Comparison of ENCODE assay signal across 10 cellular contexts in the genomic region with DNA sequence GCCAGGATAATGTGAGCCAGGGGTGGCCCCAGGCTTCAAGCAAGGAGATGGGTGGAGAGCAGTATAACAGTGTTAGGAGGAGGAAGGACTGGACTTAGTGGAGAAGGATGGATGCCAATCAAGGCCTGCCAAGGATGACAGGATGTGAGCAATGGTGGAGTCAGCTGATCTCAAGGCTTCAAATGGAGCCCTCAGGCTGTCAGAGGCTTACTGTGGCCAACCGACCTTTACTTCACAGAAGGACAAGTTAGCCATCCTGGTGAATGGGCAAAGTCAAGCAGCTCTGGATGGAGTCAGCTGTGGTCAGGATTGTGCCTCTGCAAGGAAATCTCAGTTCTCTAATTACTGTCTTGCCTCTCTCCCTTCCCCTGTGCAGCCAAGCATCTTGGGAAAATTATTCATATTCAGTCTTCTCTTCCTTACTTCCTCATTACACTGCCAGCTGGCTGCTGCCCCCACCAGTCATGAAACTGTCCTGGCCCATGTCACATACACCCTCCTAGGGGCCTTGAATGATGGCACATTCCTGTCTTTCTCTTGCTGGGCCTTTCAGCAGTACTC. TPM values are rescaled to one million over a fixed set of nuclear protein-coding genes. Genes with fewer than 3 reads are reported as not detected.
DNase-seq lines count a peak whose midpoint lies in the region; ATAC-seq, FAIRE-seq and TF ChIP-seq lines count a peak whose summit lies in the region.
"Had no signal": no experiment of that assay in that cellular context is flagged by ENCODE, and none has a peak within 500 bp of the region (broad histone marks: within the 10 kb centered on the region; RNA-seq: fewer than 3 reads in every experiment).

No MANE protein-coding gene starts in this region.

- H3K27ac ChIP-seq in neuronal stem cell (replicated peaks; ENCODE audit: low read length) = no peak overlapping the region
- H3K27ac ChIP-seq: PC-9 had no signal

- H4K91ac ChIP-seq in neuronal stem cell (ENCODE audit: low read depth, low read length, poor library complexity) = peak overlapping the region; percentile 1

- peak overlapping the region; percentile 24 for H2AFZ ChIP-seq in neuronal stem cell (ENCODE audit: low read length)
- H2AFZ ChIP-seq: PC-9 had no signal

- H3K23ac ChIP-seq in neuronal stem cell (ENCODE audit: low read depth, low read length, poor library complexity) = no peak overlapping the region

- FAIRE-seq in bronchial epithelial cell (lab: Jason Lieb, UNC) = no peak
- FAIRE-seq: colon had no signal

- no peak overlapping the region for H3K4ac ChIP-seq in neuronal stem cell (ENCODE audit: low read length)

- peak; percentile 82 for DNase-seq in MV-4-11 (lab: John Stamatoyannopoulos, UW)
- DNase-seq in bronchial epithelial cell (ENCODE audit: low read depth) = peak; percentile 89
- no peak for DNase-seq in neuronal stem cell (ENCODE audit: low spot score)
- no peak for DNase-seq in mesenteric fat pad (ENCODE audit: low spot score)
- DNase-seq in activated CD4-positive, alpha-beta T cell treated with anti-CD3 and anti-CD28 coated beads for 48 hours = no peak
- DNase-seq: PC-9 had no signal

- no peak overlapping the region for H2BK15ac ChIP-seq in neuronal stem cell (ENCODE audit: low read length)

- ATAC-seq in GM18511 (IDR thresholded peaks at IDR 0.05; ENCODE audit: unreplicated experiment) = peak; percentile 55
- no peak for ATAC-seq in HG03457 (IDR thresholded peaks at IDR 0.05; ENCODE audit: unreplicated experiment)
- no peak for ATAC-seq in GM19463 (IDR thresholded peaks at IDR 0.05; ENCODE audit: unreplicated experiment)

- no peak overlapping the region for H4K8ac ChIP-seq in neuronal stem cell (ENCODE audit: low read depth, low read length)

- no peak overlapping the region for H3K4me3 ChIP-seq in bronchial epithelial cell (ENCODE audit: low read depth, low read length)
- H3K4me3 ChIP-seq in neuronal stem cell (ENCODE audit: low read length in 2 of 2) = no peak overlapping the region
- H3K4me3 ChIP-seq: PC-9 had no signal

- no peak overlapping the region for H2AK5ac ChIP-seq in neuronal stem cell (ENCODE audit: low read depth, low read length)

- no CpG with 5 or more reads among the region's 1 CpG for whole genome bisulfite sequencing in neuronal stem cell (ENCODE audit: extremely low coverage in 2 of 2, insufficient read length in 2 of 2, insufficient replicate concordance in 1 of 2), 2 donors

- H2BK12ac ChIP-seq in neuronal stem cell (ENCODE audit: low read length) = no peak overlapping the region

- no peaks in the 10 kb centered on the region for H3K36me3 ChIP-seq in bronchial epithelial cell (ENCODE audit: control insufficient read depth, insufficient read depth, low read length)
- no peaks in the 10 kb centered on the region for H3K36me3 ChIP-seq in neuronal stem cell (replicated peaks in 1 of 2; ENCODE audit: control insufficient read depth in 2 of 2, insufficient read depth in 2 of 2, low read length in 2 of 2)

- peaks cover 0 to 2% of the 10 kb centered on the region in 2 donors for H3K4me1 ChIP-seq in neuronal stem cell (ENCODE audit: control insufficient read depth in 2 of 2, insufficient read depth in 1 of 2, low read depth in 1 of 2, low read length in 2 of 2)

- H2BK120ac ChIP-seq in neuronal stem cell (ENCODE audit: low read depth, low read length) = no peak overlapping the region

- H3K79me1 ChIP-seq in neuronal stem cell (ENCODE audit: low read depth, low read length) = no peaks in the 10 kb centered on the region

- H3K14ac ChIP-seq in neuronal stem cell (ENCODE audit: low read length) = no peak overlapping the region

- H3K9me3 ChIP-seq in neuronal stem cell (replicated peaks in 1 of 2; ENCODE audit: control insufficient read depth in 2 of 2, insufficient read depth in 1 of 2, low read depth in 1 of 2, low read length in 2 of 2) = peaks cover under 1 to 2% of the 10 kb centered on the region in 2 donors

- H3K27me3 ChIP-seq in bronchial epithelial cell (ENCODE audit: control insufficient read depth, insufficient read depth, low read length) = no peaks in the 10 kb centered on the region
- H3K27me3 ChIP-seq in neuronal stem cell (ENCODE audit: control insufficient read depth in 3 of 3, insufficient read depth in 3 of 3, low read depth in 1 of 3, low read length in 3 of 3) = no peaks in the 10 kb centered on the region

- H3K9ac ChIP-seq in neuronal stem cell (ENCODE audit: low read depth, low read length, poor library complexity) = no peak overlapping the region

- H3K4me2 ChIP-seq in neuronal stem cell (ENCODE audit: insufficient read depth, low read length, poor library complexity, severe bottlenecking) = no peak overlapping the region
- H3K4me2 ChIP-seq: PC-9 had no signal

- H2BK5ac ChIP-seq in neuronal stem cell (ENCODE audit: low read length) = no peak overlapping the region

- H3K18ac ChIP-seq in neuronal stem cell (ENCODE audit: low read length) = no peak overlapping the region

- TF ChIP-seq CTCF in bronchial epithelial cell (IDR thresholded peaks at IDR 0.05; ENCODE audit: insufficient read depth, low read length, severe bottlenecking) = no peak

RNA-seq across cellular contexts. Expression of a gene that starts 7.6 kb away (rescaled TPM):
- total RNA-seq in bronchial epithelial cell (30.8 and 77.7 TPM in 2 replicates), mesenteric fat pad (164 TPM)
- polyA plus RNA-seq in neuronal stem cell (2013, experiment 1 of 2) = 9.9 TPM
- 8.0 TPM for polyA plus RNA-seq in neuronal stem cell (2013, experiment 2 of 2)

RNA-seq across cellular contexts. Expression of a gene that starts 9.5 kb away (rescaled TPM):
- total RNA-seq in bronchial epithelial cell (24.5 and 44.2 TPM in 2 replicates), mesenteric fat pad (954 TPM)
- 13.3 TPM for polyA plus RNA-seq in neuronal stem cell (2013, experiment 1 of 2)
- 12.4 TPM for polyA plus RNA-seq in neuronal stem cell (2013, experiment 2 of 2)

RNA-seq across cellular contexts. Expression of a gene that starts 28.6 kb away (rescaled TPM):
- total RNA-seq in bronchial epithelial cell (not detected in 2 replicates), mesenteric fat pad (not detected)
- polyA plus RNA-seq in neuronal stem cell (2013, experiment 1 of 2) = not detected
- polyA plus RNA-seq in neuronal stem cell (2013, experiment 2 of 2) = not detected
- total RNA-seq: PC-9 had no signal

RNA-seq across cellular contexts. Expression of a gene that starts 29.9 kb away (rescaled TPM):
- total RNA-seq in bronchial epithelial cell (33.0 and 40.5 TPM in 2 replicates), mesenteric fat pad (22.1 TPM)
- 51.0 TPM for polyA plus RNA-seq in neuronal stem cell (2013, experiment 1 of 2)
- polyA plus RNA-seq in neuronal stem cell (2013, experiment 2 of 2) = 47.9 TPM

RNA-seq across cellular contexts. Expression of a gene that starts 40.2 kb away (rescaled TPM):
- total RNA-seq in bronchial epithelial cell = 4.2 and 5.2 TPM in 2 replicates
- 31.6 TPM for polyA plus RNA-seq in neuronal stem cell (2013, experiment 1 of 2)
- 33.0 TPM for polyA plus RNA-seq in neuronal stem cell (2013, experiment 2 of 2)
- total RNA-seq in mesenteric fat pad = 8.6 TPM

Comparison
In these comparisons a context has a peak if more than half of its experiments do, and no peak if none do; other contexts are left out.
1. DNase-seq: peak in MV-4-11 (single experiment) and bronchial epithelial cell (single experiment); none in neuronal stem cell (single experiment), mesenteric fat pad (single experiment) and activated CD4-positive, alpha-beta T cell treated with anti-CD3 and anti-CD28 coated beads for 48 hours (single experiment).
2. RNA of a gene that starts 9.5 kb away (total RNA-seq): 954 TPM in mesenteric fat pad (single experiment); 24.5 to 44.2 TPM in bronchial epithelial cell; every median in the first group is over 10 times any median in the second.